Comparison of ENCODE assay signal across 16 cellular contexts in the genomic region with DNA sequence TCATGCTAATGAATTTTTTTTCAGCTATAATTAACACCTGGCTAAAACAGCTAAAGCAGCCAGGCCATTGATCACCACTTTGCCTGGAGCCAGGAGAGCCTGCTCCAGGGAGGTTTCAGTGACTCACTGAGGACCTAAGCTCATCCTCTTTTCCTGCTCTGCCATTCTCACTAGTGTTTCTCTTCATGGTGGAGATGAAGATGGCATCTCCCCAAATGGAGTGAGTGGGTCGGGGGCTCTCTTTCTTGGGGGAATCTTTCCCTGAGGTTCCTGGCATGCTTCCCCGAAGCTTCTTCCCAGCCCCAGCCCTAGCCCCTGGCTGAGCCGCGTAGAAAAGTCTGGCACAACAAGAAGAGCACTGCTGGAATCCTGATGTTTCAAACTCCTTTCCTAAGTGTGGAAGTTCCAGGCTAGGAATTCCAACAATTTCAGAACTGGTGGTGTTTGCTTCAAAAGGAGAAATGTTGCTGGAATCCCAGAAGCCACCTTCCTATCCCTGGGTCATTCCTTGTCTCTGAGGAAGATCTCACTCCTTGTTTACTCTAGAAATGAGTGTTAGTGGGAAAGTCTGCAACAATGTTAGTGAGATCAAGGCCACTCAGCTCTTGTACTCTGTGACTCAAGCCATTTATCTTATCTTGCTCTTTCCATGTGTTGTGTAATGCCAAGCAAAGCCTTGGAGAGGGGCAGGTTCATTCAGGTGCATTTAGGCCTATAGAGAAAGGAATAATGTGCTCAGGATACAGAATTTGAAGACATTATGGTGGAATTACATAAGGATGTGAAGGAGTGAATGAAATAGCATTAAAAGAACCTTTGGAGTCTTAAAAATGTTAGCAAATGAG. TPM values are rescaled to one million over a fixed set of nuclear protein-coding genes. Genes with fewer than 3 reads are reported as not detected.
DNase-seq lines count a peak whose midpoint lies in the region; ATAC-seq and TF ChIP-seq lines count a peak whose summit lies in the region.
"Had no signal": no experiment of that assay in that cellular context is flagged by ENCODE, and none has a peak within 500 bp of the region (broad histone marks: within the 10 kb centered on the region; RNA-seq: fewer than 3 reads in every experiment).

No MANE protein-coding gene starts in this region.

- no peak overlapping the region for H2AFZ ChIP-seq in osteoblast (ENCODE audit: low read length)

- H3K27me3 ChIP-seq in osteoblast (ENCODE audit: insufficient read depth, low read length), result no peaks in the 10 kb centered on the region

- peak overlapping the region; percentile 62 for H3K27ac ChIP-seq in osteoblast (ENCODE audit: low read depth, low read length)

- TF ChIP-seq CTCF in fibroblast of mammary gland (conservative IDR thresholded peaks at IDR 0.05; ENCODE audit: control insufficient read depth, insufficient read depth, low read depth, low read length) (no peak), osteoblast (IDR thresholded peaks at IDR 0.05; ENCODE audit: extremely low read depth, low read depth, low read length) (no peak)

- H3K4me1 ChIP-seq in osteoblast (ENCODE audit: insufficient read depth, low read length), result peaks cover 46% of the 10 kb centered on the region

- no peaks in the 10 kb centered on the region for H4K20me1 ChIP-seq in osteoblast (ENCODE audit: insufficient read depth, low read length)

- no peaks in the 10 kb centered on the region for H3K79me2 ChIP-seq in osteoblast (ENCODE audit: insufficient read depth, low read length)

- no peaks in the 10 kb centered on the region for H3K9me3 ChIP-seq in osteoblast (ENCODE audit: low read depth, low read length)

- ATAC-seq in GM21619 (IDR thresholded peaks at IDR 0.05; ENCODE audit: unreplicated experiment) (no peak), HG03520 (IDR thresholded peaks at IDR 0.05; ENCODE audit: unreplicated experiment) (no peak)
- no peak for ATAC-seq in stimulated activated naive CD8-positive, alpha-beta T cell treated with anti-CD3 and anti-CD28 coated beads, Interleukin-15, Interleukin-2, amounts not matched to agents 100 U/mL and 50 U/mL, for 24 hours
- ATAC-seq: activated CD8-positive, alpha-beta T cell treated with anti-CD3 and anti-CD28 coated beads for 36 hours; activated T-helper 17 cell treated with anti-CD3 and anti-CD28 coated beads, Interleukin-2, amount 50 U/mL, for 72 hours had no signal

- H3K4me2 ChIP-seq in osteoblast (ENCODE audit: insufficient read depth, low read length), result no peak overlapping the region

- H3K4me3 ChIP-seq in fibroblast of mammary gland (ENCODE audit: control insufficient read depth, low read depth, low read length) (no peak overlapping the region), osteoblast (ENCODE audit: insufficient read depth, low read length) (no peak overlapping the region)

- peak; percentile 72 for DNase-seq in ELR (ENCODE audit: low read depth)
- DNase-seq in RPMI7951 (ENCODE audit: low read depth), result peak; percentile 34
- DNase-seq in fibroblast of mammary gland (ENCODE audit: low read depth), result peak; percentile 27
- no peak for DNase-seq in osteoblast (ENCODE audit: insufficient read length, low spot score, missing footprints)
- no peak for DNase-seq in stimulated activated naive CD8-positive, alpha-beta T cell treated with anti-CD3 and anti-CD28 coated beads, Interleukin-15, Interleukin-2, amounts not matched to agents 100 U/mL and 50 U/mL, for 24 hours
- no peak for DNase-seq in GM19240 (ENCODE audit: insufficient read length, low spot score)
- DNase-seq: activated CD8-positive, alpha-beta T cell treated with anti-CD3 and anti-CD28 coated beads for 36 hours; CD4-positive, alpha-beta T cell; effector CD8-positive, alpha-beta T cell; NCI-H1694 treated with DMSO at 0.1 percent for 48 hours; stimulated activated CD4-positive, alpha-beta T cell treated with anti-CD3 and anti-CD28 coated beads, Interleukin-2, amount 100 ng/mL, for 48 hours had no signal

- H3K36me3 ChIP-seq in osteoblast (ENCODE audit: insufficient read depth, low read length), result no peaks in the 10 kb centered on the region

RNA-seq across cellular contexts. Expression of a gene that starts 26.0 kb away (rescaled TPM):
- total RNA-seq in RPMI7951 (2014; rRNA removed; shearing (Covaris generic)), result not detected in 2 replicates
- total RNA-seq in osteoblast, result under 0.01 TPM in 1 of 2 replicates, not detected in the other
- total RNA-seq: activated CD8-positive, alpha-beta T cell treated with anti-CD3 and anti-CD28 coated beads for 36 hours; G401; myocyte had no signal

Comparison
In these comparisons a context has a peak if more than half of its experiments do, and no peak if none do; other contexts are left out.
1. DNase-seq: peak in ELR (single experiment), RPMI7951 (single experiment) and fibroblast of mammary gland (single experiment); none in osteoblast (single experiment), stimulated activated naive CD8-positive, alpha-beta T cell treated with anti-CD3 and anti-CD28 coated beads, Interleukin-15, Interleukin-2, amounts not matched to agents 100 U/mL and 50 U/mL, for 24 hours (single experiment) and GM19240 (single experiment).